ENCODE assay signal across 23 cellular contexts in the genomic region with DNA sequence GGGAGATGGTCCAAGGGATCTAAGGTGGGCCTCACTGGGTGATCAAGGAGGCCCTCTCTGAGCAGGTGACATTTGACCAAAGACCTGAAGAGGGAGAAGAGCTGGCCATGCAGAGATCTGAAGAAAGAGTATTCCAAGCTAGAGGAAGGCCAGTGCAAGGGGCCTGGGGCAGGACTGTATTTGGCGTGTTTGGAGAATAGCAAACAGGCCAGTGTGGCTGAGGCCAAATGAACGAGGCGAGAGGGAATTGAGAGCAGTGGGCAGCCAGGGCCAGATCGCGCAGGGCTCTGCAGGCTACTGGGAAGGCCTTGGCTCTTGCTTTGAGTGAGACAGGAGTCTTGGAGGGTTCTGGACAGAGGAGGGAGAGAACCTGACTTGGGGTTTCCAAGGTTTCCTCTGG.
"Had no signal": no experiment of that assay in that cellular context is flagged by ENCODE, and none has a peak within 500 bp of the region (broad histone marks: within the 10 kb centered on the region; RNA-seq: fewer than 3 reads in every experiment).

No MANE protein-coding gene starts in this region.

- H3K27ac ChIP-seq: coronary artery, esophagus muscularis mucosa, foreskin keratinocyte, gastroesophageal sphincter, heart right ventricle, left lung, parathyroid adenoma, prostate gland, right atrium auricular region, sigmoid colon, stomach, thyroid gland had no signal

- H3K9me3 ChIP-seq: esophagus muscularis mucosa, gastroesophageal sphincter, heart right ventricle, left lung, prostate gland, right atrium auricular region, sigmoid colon, stomach, thyroid gland had no signal

- H3K4me3 ChIP-seq: coronary artery, esophagus muscularis mucosa, gastroesophageal sphincter, heart right ventricle, left lung, prostate gland, right atrium auricular region, sigmoid colon, stomach, thyroid gland had no signal

- DNase-seq: dermis blood vessel endothelial cell; effector memory CD4-positive, alpha-beta T cell; foreskin keratinocyte; heart right ventricle; hippocampal formation; left cardiac atrium; left lung; mesendoderm; midbrain; naive thymus-derived CD8-positive, alpha-beta T cell; nephron progenitor cell; sigmoid colon; stimulated activated CD4-positive, alpha-beta T cell treated with anti-CD3 and anti-CD28 coated beads, Interleukin-2, amount 100 ng/mL, for 24 hours; stimulated activated CD4-positive, alpha-beta T cell treated with anti-CD3 and anti-CD28 coated beads, Interleukin-4, amount 100 ng/mL, for 24 hours; stimulated activated naive CD4-positive, alpha-beta T cell treated with Interleukin-2 at 50 U/mL for 16 hours; stomach; thyroid gland had no signal

- H3K27me3 ChIP-seq: esophagus muscularis mucosa, gastroesophageal sphincter, heart right ventricle, right atrium auricular region, sigmoid colon, stomach, thyroid gland had no signal

- H3K36me3 ChIP-seq: esophagus muscularis mucosa, gastroesophageal sphincter, heart right ventricle, left lung, prostate gland, right atrium auricular region, sigmoid colon, stomach, thyroid gland had no signal

- ATAC-seq: foreskin keratinocyte, gastroesophageal sphincter, heart right ventricle, left cardiac atrium, left lung had no signal

- H3K9ac ChIP-seq: parathyroid adenoma had no signal

- H3K4me1 ChIP-seq: foreskin keratinocyte, parathyroid adenoma, prostate gland had no signal

- H2AFZ ChIP-seq: parathyroid adenoma had no signal
